ENCODE assay signal across 1 cellular context in genomic region chr17:73956595-73957465, GRCh38.
TF ChIP-seq lines count a peak whose summit lies in the region.

No MANE protein-coding gene starts in this region.

TF ChIP-seq in GM23338, 12 proteins besides CTCF, POLR2A, EP300 and RAD21 (continued from another document):
- TF ChIP-seq ZNF462 (CRISPR knock-in tag; IDR thresholded peaks at IDR 0.05) = no peak
